22 cellular contexts compared by ENCODE assay signal in the genomic region with DNA sequence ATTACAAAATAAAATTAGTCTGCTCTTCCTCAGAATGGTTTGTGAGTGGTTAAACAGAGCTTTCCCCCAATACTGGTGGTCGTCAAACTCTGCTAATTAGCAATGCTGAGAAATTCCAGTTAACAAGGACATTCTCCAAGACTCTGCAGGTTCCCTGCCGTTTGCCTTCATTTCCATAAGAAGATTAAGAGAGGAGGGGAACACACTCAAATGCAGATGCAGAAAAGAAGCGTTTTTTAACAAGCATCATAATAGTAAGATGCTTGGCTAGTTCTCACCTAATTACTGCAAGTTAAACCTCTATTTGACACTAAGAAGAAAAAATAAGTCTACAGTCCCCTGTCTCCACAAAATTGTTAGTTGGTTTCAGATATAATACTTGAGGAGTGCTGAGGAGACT. TPM values are rescaled to one million over a fixed set of nuclear protein-coding genes. Genes with fewer than 3 reads are reported as not detected.
"Had no signal": no experiment of that assay in that cellular context is flagged by ENCODE, and none has a peak within 500 bp of the region (broad histone marks: within the 10 kb centered on the region; RNA-seq: fewer than 3 reads in every experiment).

No MANE protein-coding gene starts in this region.

- DNase-seq: activated B cell treated with CpG ODN at 0.5 μM for 24 hours; activated CD4-positive, alpha-beta T cell treated with anti-CD3 and anti-CD28 coated beads, Interleukin-2, amount 10 ng/mL, durations not matched to agents 24 days and 14 days; activated CD8-positive, alpha-beta memory T cell treated with anti-CD3 and anti-CD28 coated beads, Interleukin-2, amount 50 U/mL, for 4 hours; activated CD8-positive, alpha-beta T cell treated with anti-CD3 and anti-CD28 coated beads, Interleukin-2, amount 10 ng/mL, durations not matched to agents 7 days and 5 days; activated effector memory CD4-positive, alpha-beta T cell treated with anti-CD3 and anti-CD28 coated beads, Interleukin-2, amount 50 U/mL, for 16 hours; activated T-cell treated with anti-CD3 and anti-CD28 coated beads, Interleukin-2, amount 50 U/mL, for 48 hours; amniotic stem cell; islet precursor cell; left ventricle myocardium inferior; natural killer cell; occipital lobe; right cardiac atrium; stimulated activated naive CD8-positive, alpha-beta T cell treated with anti-CD3 and anti-CD28 coated beads, Interleukin-15, amount 100 ng/mL, for 72 hours; T-helper 2 cell had no signal

- ATAC-seq: activated CD8-positive, alpha-beta T cell treated with anti-CD3 and anti-CD28 coated beads, Interleukin-2, amount 10 ng/mL, durations not matched to agents 7 days and 5 days; activated naive CD4-positive, alpha-beta T cell treated with anti-CD3 and anti-CD28 coated beads, Interleukin-2, amount 50 U/mL, for 72 hours; natural killer cell; right cardiac atrium; stimulated activated naive CD8-positive, alpha-beta T cell treated with anti-CD3 and anti-CD28 coated beads, Interleukin-15, amount 100 ng/mL, for 72 hours had no signal

- H3K9me3 ChIP-seq: breast epithelium, left ventricle myocardium inferior, thoracic aorta had no signal

- H3K27ac ChIP-seq: breast epithelium, left ventricle myocardium inferior, thoracic aorta had no signal

- H3K36me3 ChIP-seq: breast epithelium, left ventricle myocardium inferior, thoracic aorta had no signal

- H3K9me3 Mint-ChIP-seq: dendritic cell treated with granulocyte-macrophage colony-stimulating factor and Interleukin-4, amounts not matched to agents 40 ng/mL and 50 ng/mL, for 4 days; memory B cell had no signal

- H3K4me3 ChIP-seq: breast epithelium, left ventricle myocardium inferior, smooth muscle cell, thoracic aorta had no signal

- H3K4me3 Mint-ChIP-seq: activated B cell treated with CpG ODN at 0.5 μM for 24 hours; activated CD4-positive, alpha-beta T cell treated with anti-CD3 and anti-CD28 coated beads, Interleukin-2, amount 10 ng/mL, durations not matched to agents 24 days and 14 days; activated CD8-positive, alpha-beta T cell treated with anti-CD3 and anti-CD28 coated beads, Interleukin-2, amount 10 ng/mL, durations not matched to agents 7 days and 5 days; dendritic cell treated with granulocyte-macrophage colony-stimulating factor and Interleukin-4, amounts not matched to agents 40 ng/mL and 50 ng/mL, for 4 days; memory B cell; natural killer cell; stimulated activated naive CD8-positive, alpha-beta T cell treated with anti-CD3 and anti-CD28 coated beads, Interleukin-15, amount 100 ng/mL, for 72 hours had no signal

- H3K27ac Mint-ChIP-seq: activated B cell treated with CpG ODN at 0.5 μM for 24 hours; activated CD4-positive, alpha-beta T cell treated with anti-CD3 and anti-CD28 coated beads, Interleukin-2, amount 10 ng/mL, durations not matched to agents 24 days and 14 days; activated CD8-positive, alpha-beta T cell treated with anti-CD3 and anti-CD28 coated beads, Interleukin-2, amount 10 ng/mL, durations not matched to agents 7 days and 5 days; activated naive CD4-positive, alpha-beta T cell treated with anti-CD3 and anti-CD28 coated beads, Interleukin-2, amount 50 U/mL, for 72 hours; dendritic cell treated with granulocyte-macrophage colony-stimulating factor and Interleukin-4, amounts not matched to agents 40 ng/mL and 50 ng/mL, for 4 days; memory B cell; natural killer cell; progenitor cell of endocrine pancreas; stimulated activated naive CD8-positive, alpha-beta T cell treated with anti-CD3 and anti-CD28 coated beads, Interleukin-15, amount 100 ng/mL, for 72 hours had no signal

RNA-seq across cellular contexts. Expression of a gene that starts 3.7 kb away (rescaled TPM):
- total RNA-seq: activated B cell treated with CpG ODN at 0.5 μM for 24 hours; activated CD4-positive, alpha-beta T cell treated with anti-CD3 and anti-CD28 coated beads, Interleukin-2, amount 10 ng/mL, durations not matched to agents 24 days and 14 days; activated CD8-positive, alpha-beta T cell treated with anti-CD3 and anti-CD28 coated beads, Interleukin-2, amount 10 ng/mL, durations not matched to agents 7 days and 5 days; epithelial cell of proximal tubule; natural killer cell; smooth muscle cell had no signal
- polyA plus RNA-seq: smooth muscle cell had no signal
